In genomic region chr19:42254850-42255765, GRCh38 we compare ENCODE assay signal across 1 cellular context.
A peak's percentile ranks its signal among the peaks of the same experiment; 100 is the strongest.
TF ChIP-seq lines count a peak whose summit lies in the region.

TSS of gene ERF (minus strand) at chr19:42255128. CDS start at chr19:42254999, 129 bp downstream.

TF ChIP-seq in HepG2, 621 proteins besides CTCF, POLR2A, EP300 and RAD21 (continued from another document and continues in another):
- no peak; the same call in 1 of the 2 replicates for TF ChIP-seq UBTF (CRISPR knock-in tag; IDR thresholded peaks at IDR 0.05)
- TF ChIP-seq ZNF17 (CRISPR knock-in tag; IDR thresholded peaks at IDR 0.05): no peak
- TF ChIP-seq HMG20B (CRISPR knock-in tag; conservative IDR thresholded peaks at IDR 0.05): no peak
- peak; percentile 90; the same call in 1 of the 2 replicates for TF ChIP-seq DR1 (CRISPR knock-in tag; IDR thresholded peaks at IDR 0.05)
- no peak for TF ChIP-seq ATM (IDR thresholded peaks at IDR 0.05; ENCODE audit: borderline replicate concordance)
- TF ChIP-seq FOXM1 (CRISPR knock-in tag; IDR thresholded peaks at IDR 0.05): no peak
- TF ChIP-seq SCMH1 (CRISPR knock-in tag; IDR thresholded peaks at IDR 0.05; ENCODE audit: borderline replicate concordance): no peak
- no peak for TF ChIP-seq USF2 (IDR thresholded peaks at IDR 0.05; ENCODE audit: low read depth, low read length)
- TF ChIP-seq USF2 (CRISPR knock-in tag; IDR thresholded peaks at IDR 0.05; ENCODE audit: borderline replicate concordance): no peak
- no peak for TF ChIP-seq ZKSCAN1 (IDR thresholded peaks at IDR 0.05; ENCODE audit: low read length)
- TF ChIP-seq TCF12 (IDR thresholded peaks at IDR 0.05): no peak
- TF ChIP-seq TCF12 (CRISPR knock-in tag; IDR thresholded peaks at IDR 0.05): no peak
- no peak for TF ChIP-seq FOXC1 (CRISPR knock-in tag; IDR thresholded peaks at IDR 0.05; ENCODE audit: borderline replicate concordance)
- no peak for TF ChIP-seq SAFB2 (CRISPR knock-in tag; IDR thresholded peaks at IDR 0.05; ENCODE audit: borderline replicate concordance, low read depth)
- no peak for TF ChIP-seq JARID2 (CRISPR knock-in tag; IDR thresholded peaks at IDR 0.05; ENCODE audit: insufficient replicate concordance)
- peak; percentile 50; the same call in 1 of the 2 replicates for TF ChIP-seq GABPB1 (CRISPR knock-in tag; IDR thresholded peaks at IDR 0.05)
- TF ChIP-seq ZNF574 (CRISPR knock-in tag; IDR thresholded peaks at IDR 0.05): no peak
- no peak for TF ChIP-seq ATF4 (CRISPR knock-in tag; IDR thresholded peaks at IDR 0.05)
- peak; percentile 49; the same call in 1 of the 2 replicates for TF ChIP-seq ZNF790 (CRISPR knock-in tag; IDR thresholded peaks at IDR 0.05; ENCODE audit: borderline replicate concordance)
- no peak for TF ChIP-seq FOXO1 (CRISPR knock-in tag; IDR thresholded peaks at IDR 0.05)
- no peak for TF ChIP-seq ZBTB44 (CRISPR knock-in tag; IDR thresholded peaks at IDR 0.05)
- TF ChIP-seq ZBTB8A (CRISPR knock-in tag; IDR thresholded peaks at IDR 0.05; ENCODE audit: borderline replicate concordance, low read depth): no peak
- TF ChIP-seq ZNF350 (CRISPR knock-in tag; IDR thresholded peaks at IDR 0.05; ENCODE audit: borderline replicate concordance, low read depth): no peak
- no peak; the same call in 1 of the 2 replicates for TF ChIP-seq ZBTB2 (CRISPR knock-in tag; IDR thresholded peaks at IDR 0.05; ENCODE audit: low read depth)
- TF ChIP-seq NR0B2 (CRISPR knock-in tag; IDR thresholded peaks at IDR 0.05): no peak
- TF ChIP-seq SYNCRIP (IDR thresholded peaks at IDR 0.05; ENCODE audit: insufficient read depth, low read depth, low read length): no peak
- 0 out of 2 replicates have a peak, but pooled peaks have one; percentile 8 for TF ChIP-seq BORCS8-MEF2B (CRISPR knock-in tag; IDR thresholded peaks at IDR 0.05)
- TF ChIP-seq ESRRA (CRISPR knock-in tag; IDR thresholded peaks at IDR 0.05; ENCODE audit: low read depth): no peak
- TF ChIP-seq ZNF101 (CRISPR knock-in tag; IDR thresholded peaks at IDR 0.05; ENCODE audit: borderline replicate concordance, low read depth): no peak
- no peak for TF ChIP-seq ZKSCAN8 (CRISPR knock-in tag; IDR thresholded peaks at IDR 0.05; ENCODE audit: borderline replicate concordance)
- no peak for TF ChIP-seq BRD4 (CRISPR knock-in tag; IDR thresholded peaks at IDR 0.05)
- no peak for TF ChIP-seq ZNF597 (CRISPR knock-in tag; IDR thresholded peaks at IDR 0.05)
- no peak for TF ChIP-seq TBX2 (CRISPR knock-in tag; IDR thresholded peaks at IDR 0.05; ENCODE audit: borderline replicate concordance)
- TF ChIP-seq ZFP91 (CRISPR knock-in tag; IDR thresholded peaks at IDR 0.05; ENCODE audit: borderline replicate concordance): peak; percentile 97
- TF ChIP-seq RCOR2 (CRISPR knock-in tag; IDR thresholded peaks at IDR 0.05): no peak
- no peak for TF ChIP-seq ADNP (CRISPR knock-in tag; IDR thresholded peaks at IDR 0.05)
- TF ChIP-seq ZNF777 (CRISPR knock-in tag; IDR thresholded peaks at IDR 0.05): peak; percentile 57
- no peak for TF ChIP-seq HCFC1 (IDR thresholded peaks at IDR 0.05; ENCODE audit: low read depth, low read length)
- no peak for TF ChIP-seq MED8 (CRISPR knock-in tag; IDR thresholded peaks at IDR 0.05; ENCODE audit: insufficient replicate concordance)
- TF ChIP-seq NCOA2 (CRISPR knock-in tag; IDR thresholded peaks at IDR 0.05): no peak
- TF ChIP-seq SIX1 (CRISPR knock-in tag; IDR thresholded peaks at IDR 0.05; ENCODE audit: borderline replicate concordance): no peak
- no peak for TF ChIP-seq RELA (CRISPR knock-in tag; IDR thresholded peaks at IDR 0.05)
- TF ChIP-seq ZBTB34 (CRISPR knock-in tag; IDR thresholded peaks at IDR 0.05): no peak
- no peak for TF ChIP-seq DBP (CRISPR knock-in tag; IDR thresholded peaks at IDR 0.05; ENCODE audit: not compliant biosample characterization)
- TF ChIP-seq DMAP1 (CRISPR knock-in tag; IDR thresholded peaks at IDR 0.05): no peak
- TF ChIP-seq ZNF441 (CRISPR knock-in tag; IDR thresholded peaks at IDR 0.05; ENCODE audit: borderline replicate concordance): no peak
- peak; percentile 73 for TF ChIP-seq ZNF563 (CRISPR knock-in tag; IDR thresholded peaks at IDR 0.05)
- TF ChIP-seq ZNF468 (CRISPR knock-in tag; IDR thresholded peaks at IDR 0.05): no peak
